ENCODE assay signal across 8 cellular contexts in genomic region chr5:179762079-179762780, GRCh38. TPM values are rescaled to one million over a fixed set of nuclear protein-coding genes. Genes with fewer than 3 reads are reported as not detected.
DNase-seq lines count a peak whose midpoint lies in the region; ATAC-seq and TF ChIP-seq lines count a peak whose summit lies in the region.

No MANE protein-coding gene starts in this region.

- peak overlapping the region; percentile 27 for H3K4me3 ChIP-seq in DOHH2 (ENCODE audit: low read length)

- H3K27me3 ChIP-seq in DOHH2 (ENCODE audit: control insufficient read depth, low read length) = no peaks in the 10 kb centered on the region

- peaks cover 40% of the 10 kb centered on the region for H3K4me1 ChIP-seq in DOHH2 (ENCODE audit: control insufficient read depth, low read length)

- H3K27ac ChIP-seq in DOHH2 (ENCODE audit: low read depth, low read length) (peak overlapping the region; percentile 39), epithelial cell of prostate (peak overlapping the region; percentile 54)

- peaks cover 29% of the 10 kb centered on the region for H3K36me3 ChIP-seq in DOHH2 (ENCODE audit: control insufficient read depth, low read length)

- H3K4me3 Mint-ChIP-seq in HFFc6 = peak overlapping the region; percentile 38

- H3K36me3 Mint-ChIP-seq in HFFc6 (ENCODE audit: low read depth) = peaks cover 12% of the 10 kb centered on the region

- no peaks in the 10 kb centered on the region for H3K9me2 ChIP-seq in DOHH2 (replicated peaks; ENCODE audit: control insufficient read depth, low read length)

- ATAC-seq in SK-N-SH treated with all-trans-retinoic acid at 6 μM for 48 hours (peak; percentile 16), HG02798 (IDR thresholded peaks at IDR 0.05; ENCODE audit: poor library complexity, unreplicated experiment) (no peak), HG03159 (IDR thresholded peaks at IDR 0.05; ENCODE audit: unreplicated experiment) (no peak)

- no peaks in the 10 kb centered on the region for H3K9me3 Mint-ChIP-seq in HFFc6

- H3K27me3 Mint-ChIP-seq in HFFc6 (ENCODE audit: insufficient read depth) = no peaks in the 10 kb centered on the region

- no peaks in the 10 kb centered on the region for H3K9me3 ChIP-seq in DOHH2 (ENCODE audit: control insufficient read depth, insufficient read depth, low read length)

- peaks cover 79% of the 10 kb centered on the region for H3K4me1 Mint-ChIP-seq in HFFc6 (ENCODE audit: low read depth)

- TF ChIP-seq CTCF in DOHH2 (IDR thresholded peaks at IDR 0.05; ENCODE audit: low read depth, low read length, poor library complexity, severe bottlenecking) = no peak
- no peak for TF ChIP-seq CTCF in HFFc6 (IDR thresholded peaks at IDR 0.05)

- H3K4me2 ChIP-seq in DOHH2 (ENCODE audit: low read length) = peak overlapping the region; percentile 48

- peak overlapping the region; percentile 93 for H3K27ac Mint-ChIP-seq in HFFc6

- H4K20me1 ChIP-seq in DOHH2 (ENCODE audit: control insufficient read depth, insufficient read depth, low read depth, low read length) = peaks cover 24% of the 10 kb centered on the region

- peaks cover 96% of the 10 kb centered on the region for H3K79me2 ChIP-seq in DOHH2 (ENCODE audit: control insufficient read depth, low read length)

- peak; percentile 61 for DNase-seq in HFFc6
- DNase-seq in epithelial cell of prostate (ENCODE audit: low read depth, low spot score) = no peak
- DNase-seq in renal cortical epithelial cell (ENCODE audit: low read depth) = peak; percentile 42
- no peak for DNase-seq in NCI-H1930 (lab: John Stamatoyannopoulos, UW)

- H3F3A ChIP-seq in DOHH2 (ENCODE audit: control insufficient read depth, insufficient read depth) = peaks cover 15% of the 10 kb centered on the region

TF ChIP-seq in SK-N-SH treated with all-trans-retinoic acid at 6 μM for 48 hours, 23 proteins besides CTCF, POLR2A, EP300 and RAD21:
- TF ChIP-seq TCF4 (CRISPR knock-in tag; IDR thresholded peaks at IDR 0.05; ENCODE audit: borderline replicate concordance) = no peak
- no peak for TF ChIP-seq OSR1 (CRISPR knock-in tag; IDR thresholded peaks at IDR 0.05)
- TF ChIP-seq ESRRG (CRISPR knock-in tag; IDR thresholded peaks at IDR 0.05) = no peak
- no peak for TF ChIP-seq ZNF8 (CRISPR knock-in tag; IDR thresholded peaks at IDR 0.05)
- no peak for TF ChIP-seq ZFP3 (CRISPR knock-in tag; IDR thresholded peaks at IDR 0.05)
- TF ChIP-seq CSDC2 (CRISPR knock-in tag; IDR thresholded peaks at IDR 0.05) = no peak
- no peak for TF ChIP-seq CREB5 (CRISPR knock-in tag; IDR thresholded peaks at IDR 0.05; ENCODE audit: low read depth)
- no peak for TF ChIP-seq GLIS3 (CRISPR knock-in tag; IDR thresholded peaks at IDR 0.05)
- no peak for TF ChIP-seq ISL1 (CRISPR knock-in tag; IDR thresholded peaks at IDR 0.05)
- TF ChIP-seq POU6F1 (CRISPR knock-in tag; IDR thresholded peaks at IDR 0.05; ENCODE audit: borderline replicate concordance, low read depth) = no peak
- TF ChIP-seq PPARA (CRISPR knock-in tag; IDR thresholded peaks at IDR 0.05; ENCODE audit: borderline replicate concordance) = no peak
- TF ChIP-seq PATZ1 (CRISPR knock-in tag; IDR thresholded peaks at IDR 0.05; ENCODE audit: borderline replicate concordance) = no peak
- no peak for TF ChIP-seq CSRNP3 (CRISPR knock-in tag; IDR thresholded peaks at IDR 0.05)
- no peak for TF ChIP-seq ARNTL (CRISPR knock-in tag; IDR thresholded peaks at IDR 0.05; ENCODE audit: borderline replicate concordance, low read depth)
- TF ChIP-seq BACH2 (CRISPR knock-in tag; IDR thresholded peaks at IDR 0.05; ENCODE audit: borderline replicate concordance) = no peak
- TF ChIP-seq TOX (CRISPR knock-in tag; IDR thresholded peaks at IDR 0.05; ENCODE audit: borderline replicate concordance) = no peak
- no peak for TF ChIP-seq ZNF565 (CRISPR knock-in tag; conservative IDR thresholded peaks at IDR 0.05; ENCODE audit: low read depth)
- no peak for TF ChIP-seq RARB (CRISPR knock-in tag; IDR thresholded peaks at IDR 0.05)

RNA-seq across cellular contexts. Expression of gene MAML1, which starts 29.6 kb away (rescaled TPM):
- 10 to 100 TPM; 14.9 to 17.7 (median 16.5) TPM for total RNA-seq in HFFc6 (2021; fragmentation: NEBNext Ultra II Directional; extraction: Animal tissue kit (Norgen Biotek cat#: 25700))
- total RNA-seq in renal cortical epithelial cell = 4.2 and 14.5 TPM in 2 replicates

RNA-seq across cellular contexts. Expression of gene LTC4S, which starts 31.6 kb away (rescaled TPM):
- not detected for total RNA-seq in HFFc6 (2021; fragmentation: NEBNext Ultra II Directional; extraction: Animal tissue kit (Norgen Biotek cat#: 25700))
- total RNA-seq in renal cortical epithelial cell = 0.80 TPM in 1 of 2 replicates, not detected in the other

RNA-seq across cellular contexts. Expression of gene MGAT4B, which starts 44.4 kb away (rescaled TPM):
- 100 to 1,000 TPM; 129 to 166 (median 148) TPM for total RNA-seq in HFFc6 (2021; fragmentation: NEBNext Ultra II Directional; extraction: Animal tissue kit (Norgen Biotek cat#: 25700))
- total RNA-seq in renal cortical epithelial cell = 246 and 323 TPM in 2 replicates

RNA-seq across cellular contexts. Expression of gene SQSTM1, which starts 58.5 kb away (rescaled TPM):
- total RNA-seq in HFFc6 (2021; fragmentation: NEBNext Ultra II Directional; extraction: Animal tissue kit (Norgen Biotek cat#: 25700)) = 100 to 1,000 TPM; 188 to 282 (median 280) TPM
- 447 and 544 TPM in 2 replicates for total RNA-seq in renal cortical epithelial cell

Comparison
In these comparisons a context has a peak if more than half of its experiments do, and no peak if none do; other contexts are left out.
1. DNase-seq: peak in HFFc6 (single experiment) and renal cortical epithelial cell (single experiment); none in epithelial cell of prostate (single experiment) and NCI-H1930 (0 of 2).